37 cellular contexts compared by ENCODE assay signal in the genomic region with DNA sequence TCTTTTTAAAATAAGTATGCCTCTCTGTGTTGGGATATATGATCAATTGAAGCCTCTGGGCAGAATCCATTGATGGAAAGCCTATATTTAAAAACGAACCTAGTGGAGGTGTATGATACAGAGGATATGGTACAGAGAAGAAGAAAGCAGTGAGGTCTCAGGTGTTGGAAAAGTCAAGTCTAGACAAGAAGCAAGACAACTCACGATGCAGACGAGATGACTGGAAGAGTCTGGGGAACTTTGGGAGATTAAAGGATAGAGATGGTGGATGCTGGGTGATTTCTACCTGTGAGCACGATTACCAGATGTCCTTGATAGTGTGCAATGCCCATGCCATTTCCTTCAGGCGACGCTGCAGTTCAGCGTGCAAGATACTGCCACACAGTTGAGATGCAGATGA.
"Had no signal": no experiment of that assay in that cellular context is flagged by ENCODE, and none has a peak within 500 bp of the region (broad histone marks: within the 10 kb centered on the region; RNA-seq: fewer than 3 reads in every experiment).

No MANE protein-coding gene starts in this region.

- H3K27me3 Mint-ChIP-seq: activated B cell treated with CpG ODN at 0.5 μM for 24 hours; activated CD4-positive, alpha-beta T cell treated with anti-CD3 and anti-CD28 coated beads, Interleukin-2, amount 10 ng/mL, durations not matched to agents 24 days and 14 days; activated naive CD8-positive, alpha-beta T cell treated with anti-CD3 and anti-CD28 coated beads for 36 hours; central memory CD8-positive, alpha-beta T cell; T-cell; T-helper 17 cell had no signal

- H3K27ac ChIP-seq: adrenal gland, body of pancreas, brain microvascular endothelial cell, VCaP had no signal

- H3K4me1 ChIP-seq: body of pancreas had no signal

- H3K9me3 ChIP-seq: adrenal gland, body of pancreas had no signal

- H3K9me3 Mint-ChIP-seq: activated CD4-positive, alpha-beta T cell treated with anti-CD3 and anti-CD28 coated beads, Interleukin-2, amount 10 ng/mL, durations not matched to agents 24 days and 14 days; activated CD8-positive, alpha-beta T cell treated with anti-CD3 and anti-CD28 coated beads for 36 hours; activated naive CD8-positive, alpha-beta T cell treated with anti-CD3 and anti-CD28 coated beads for 36 hours; activated T-cell treated with anti-CD3 and anti-CD28 coated beads, Interleukin-2, amount 50 U/mL, for 4 hours; activated T-helper 1 cell treated with anti-CD3 and anti-CD28 coated beads, Interleukin-12 subunit alpha, Interleukin-12 subunit beta, Interleukin-2, Interleukin-4 antibody, amounts not matched to agents 30 ng/mL and 10 ng/mL and 1 ng/mL, durations not matched to agents 14 hours and 24 hours and 36 hours; central memory CD8-positive, alpha-beta T cell; T-helper 2 cell treated with Interferon-gamma antibody and Interleukin-4, amounts not matched to agents 5 μg/mL and 100 μg/mL, for 36 hours had no signal

- ATAC-seq: activated CD8-positive, alpha-beta T cell treated with anti-CD3 and anti-CD28 coated beads for 36 hours; activated naive CD4-positive, alpha-beta T cell treated with anti-CD3 and anti-CD28 coated beads, Interleukin-2, amount 50 U/mL, for 72 hours; activated T-cell treated with anti-CD3 and anti-CD28 coated beads, Interleukin-2, amount 50 U/mL, for 4 hours; activated T-cell treated with anti-CD3 and anti-CD28 coated beads, Interleukin-2, amount 50 U/mL, for 72 hours; activated T-helper 17 cell treated with anti-CD3 and anti-CD28 coated beads, Interleukin-2, amount 50 U/mL, for 72 hours; body of pancreas; T-cell; T-helper 17 cell had no signal

- H3K4me3 ChIP-seq: adrenal gland, body of pancreas had no signal

- H3K27ac Mint-ChIP-seq: activated B cell treated with CpG ODN at 0.5 μM for 24 hours; activated CD4-positive, alpha-beta memory T cell treated with anti-CD3 and anti-CD28 coated beads for 36 hours; activated CD4-positive, alpha-beta T cell treated with anti-CD3 and anti-CD28 coated beads, Interleukin-2, amount 10 ng/mL, durations not matched to agents 24 days and 14 days; activated CD8-positive, alpha-beta T cell treated with anti-CD3 and anti-CD28 coated beads for 36 hours; activated naive CD4-positive, alpha-beta T cell treated with anti-CD3 and anti-CD28 coated beads for 36 hours; activated naive CD4-positive, alpha-beta T cell treated with anti-CD3 and anti-CD28 coated beads, Interleukin-2, amount 50 U/mL, for 72 hours; activated naive CD8-positive, alpha-beta T cell treated with anti-CD3 and anti-CD28 coated beads for 36 hours; activated T-cell treated with anti-CD3 and anti-CD28 coated beads, Interleukin-2, amount 50 U/mL, for 72 hours; activated T-helper 1 cell treated with anti-CD3 and anti-CD28 coated beads, Interleukin-12 subunit alpha, Interleukin-12 subunit beta, Interleukin-2, Interleukin-4 antibody, amounts not matched to agents 30 ng/mL and 10 ng/mL and 1 ng/mL, durations not matched to agents 14 hours and 24 hours and 36 hours; activated T-helper 17 cell treated with anti-CD3 and anti-CD28 coated beads, Interleukin-2, amount 50 U/mL, for 72 hours; T-cell; T-helper 17 cell; T-helper 2 cell treated with Interferon-gamma antibody and Interleukin-4, amounts not matched to agents 5 μg/mL and 100 μg/mL, for 36 hours had no signal

- FAIRE-seq: astrocyte, TTC549 had no signal

- DNase-seq: activated B cell treated with CpG ODN at 0.5 μM for 24 hours; activated CD4-positive, alpha-beta memory T cell treated with anti-CD3 and anti-CD28 coated beads for 36 hours; activated CD4-positive, alpha-beta T cell treated with anti-CD3 and anti-CD28 coated beads for 4 hours; activated CD4-positive, alpha-beta T cell treated with anti-CD3 and anti-CD28 coated beads, Interleukin-2, amount 10 ng/mL, durations not matched to agents 24 days and 14 days; activated CD4-positive, alpha-beta T cell treated with anti-CD3 and anti-CD28 coated beads, Interleukin-2, amount 50 U/mL, for 1 hour; activated CD4-positive, alpha-beta T cell treated with anti-CD3 and anti-CD28 coated beads, Interleukin-2, amount 50 U/mL, for 4 hours; activated CD4-positive, CD25-positive, alpha-beta regulatory T cell treated with anti-CD3 and anti-CD28 coated beads, Interleukin-2, amount 50 U/mL, for 72 hours; activated CD8-positive, alpha-beta memory T cell treated with anti-CD3 and anti-CD28 coated beads, Interleukin-2, amount 50 U/mL, for 4 hours; activated CD8-positive, alpha-beta T cell treated with anti-CD3 and anti-CD28 coated beads for 36 hours; activated effector memory CD4-positive, alpha-beta T cell treated with anti-CD3 and anti-CD28 coated beads, Interleukin-2, amount 50 U/mL, for 16 hours; activated gamma-delta T cell treated with Interleukin-2 at 50 U/mL for 16 hours; activated naive CD4-positive, alpha-beta T cell; activated naive CD4-positive, alpha-beta T cell treated with anti-CD3 and anti-CD28 coated beads for 36 hours; activated naive CD4-positive, alpha-beta T cell treated with anti-CD3 and anti-CD28 coated beads, Interleukin-2, amount 50 U/mL, for 16 hours; activated naive CD8-positive, alpha-beta T cell treated with anti-CD3 and anti-CD28 coated beads for 36 hours; activated T-cell treated with anti-CD3 and anti-CD28 coated beads for 4 hours; activated T-cell treated with anti-CD3 and anti-CD28 coated beads, Interleukin-2, amount 50 U/mL, for 1 hour; activated T-cell treated with anti-CD3 and anti-CD28 coated beads, Interleukin-2, amount 50 U/mL, for 4 hours; activated T-cell treated with anti-CD3 and anti-CD28 coated beads, Interleukin-2, amount 50 U/mL, for 72 hours; adrenal gland; amniotic stem cell; aorta; body of pancreas; brain microvascular endothelial cell; caudate nucleus; cerebellar nuclear complex; T-cell; T-helper 17 cell; T-helper 9 cell had no signal

- H3K4me3 Mint-ChIP-seq: activated B cell treated with CpG ODN at 0.5 μM for 24 hours; activated CD4-positive, alpha-beta memory T cell treated with anti-CD3 and anti-CD28 coated beads for 36 hours; activated CD4-positive, alpha-beta T cell treated with anti-CD3 and anti-CD28 coated beads, Interleukin-2, amount 10 ng/mL, durations not matched to agents 24 days and 14 days; activated CD8-positive, alpha-beta T cell treated with anti-CD3 and anti-CD28 coated beads for 36 hours; activated naive CD4-positive, alpha-beta T cell treated with anti-CD3 and anti-CD28 coated beads for 36 hours; activated naive CD8-positive, alpha-beta T cell treated with anti-CD3 and anti-CD28 coated beads for 36 hours; activated T-cell treated with anti-CD3 and anti-CD28 coated beads, Interleukin-2, amount 50 U/mL, for 4 hours; activated T-cell treated with anti-CD3 and anti-CD28 coated beads, Interleukin-2, amount 50 U/mL, for 72 hours; activated T-helper 1 cell treated with anti-CD3 and anti-CD28 coated beads, Interleukin-12 subunit alpha, Interleukin-12 subunit beta, Interleukin-2, Interleukin-4 antibody, amounts not matched to agents 30 ng/mL and 10 ng/mL and 1 ng/mL, durations not matched to agents 14 hours and 24 hours and 36 hours; activated T-helper 17 cell treated with anti-CD3 and anti-CD28 coated beads, Interleukin-2, amount 50 U/mL, for 72 hours; central memory CD8-positive, alpha-beta T cell; T-cell; T-helper 17 cell; T-helper 2 cell treated with Interferon-gamma antibody and Interleukin-4, amounts not matched to agents 5 μg/mL and 100 μg/mL, for 36 hours had no signal

- H3K36me3 Mint-ChIP-seq: activated CD4-positive, alpha-beta memory T cell treated with anti-CD3 and anti-CD28 coated beads for 36 hours; activated naive CD4-positive, alpha-beta T cell treated with anti-CD3 and anti-CD28 coated beads, Interleukin-2, amount 50 U/mL, for 72 hours; activated naive CD8-positive, alpha-beta T cell treated with anti-CD3 and anti-CD28 coated beads for 36 hours; T-cell had no signal

- H3K36me3 ChIP-seq: adrenal gland, brain microvascular endothelial cell had no signal

- H3K27me3 ChIP-seq: adrenal gland, body of pancreas, brain microvascular endothelial cell had no signal

- H3K4me1 Mint-ChIP-seq: activated B cell treated with CpG ODN at 0.5 μM for 24 hours; activated CD4-positive, alpha-beta T cell treated with anti-CD3 and anti-CD28 coated beads, Interleukin-2, amount 10 ng/mL, durations not matched to agents 24 days and 14 days; activated naive CD8-positive, alpha-beta T cell treated with anti-CD3 and anti-CD28 coated beads for 36 hours; activated T-helper 17 cell treated with anti-CD3 and anti-CD28 coated beads, Interleukin-2, amount 50 U/mL, for 72 hours; central memory CD8-positive, alpha-beta T cell; T-cell; T-helper 17 cell had no signal
